ENCODE assay signal across 27 cellular contexts in the genomic region with DNA sequence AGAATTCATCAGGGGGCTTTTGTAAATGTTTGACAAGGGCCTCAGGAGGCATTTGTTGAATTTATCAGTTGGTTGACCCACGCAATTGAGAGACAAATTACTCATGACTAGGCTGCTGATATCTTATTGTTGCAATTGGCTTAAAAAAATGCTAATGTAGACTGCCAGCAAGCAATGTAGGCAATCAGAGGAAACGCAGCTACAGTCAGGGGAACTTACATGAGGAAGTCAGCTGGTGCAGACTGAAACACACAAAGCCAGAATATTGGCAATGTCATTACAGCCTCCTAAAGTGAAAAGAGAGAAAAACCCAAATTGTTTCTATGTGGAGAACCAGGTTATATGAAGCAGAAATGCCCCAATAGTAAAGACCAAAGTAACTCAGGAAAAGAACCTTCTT.
"Had no signal": no experiment of that assay in that cellular context is flagged by ENCODE, and none has a peak within 500 bp of the region (broad histone marks: within the 10 kb centered on the region; RNA-seq: fewer than 3 reads in every experiment).

No MANE protein-coding gene starts in this region.

- H3K27ac Mint-ChIP-seq: activated naive CD4-positive, alpha-beta T cell treated with anti-CD3 and anti-CD28 coated beads, Interleukin-2, amount 10 ng/mL, durations not matched to agents 7 days and 5 days; activated naive CD8-positive, alpha-beta T cell treated with anti-CD3 and anti-CD28 coated beads, Interleukin-2, amount 10 ng/mL, durations not matched to agents 7 days and 5 days; activated T-cell treated with anti-CD3 and anti-CD28 coated beads, Interleukin-2, amount 50 U/mL, for 24 hours; natural killer cell treated with Interleukin-12 subunit alpha and Interleukin-12 subunit beta and Interleukin-15 and Interleukin-18, amount 100 ng/mL, for 72 hours; stimulated activated naive CD8-positive, alpha-beta T cell treated with anti-CD3 and anti-CD28 coated beads, Interleukin-15, Interleukin-2, amounts not matched to agents 100 ng/mL and 50 ng/mL, for 24 hours; type B pancreatic cell had no signal

- H3K4me3 Mint-ChIP-seq: activated naive CD4-positive, alpha-beta T cell treated with anti-CD3 and anti-CD28 coated beads, Interleukin-2, amount 10 ng/mL, durations not matched to agents 7 days and 5 days; activated naive CD8-positive, alpha-beta T cell treated with anti-CD3 and anti-CD28 coated beads, Interleukin-2, amount 10 ng/mL, durations not matched to agents 7 days and 5 days; activated T-cell treated with anti-CD3 and anti-CD28 coated beads, Interleukin-2, amount 50 U/mL, for 24 hours; natural killer cell treated with Interleukin-12 subunit alpha and Interleukin-12 subunit beta and Interleukin-15 and Interleukin-18, amount 100 ng/mL, for 72 hours; stimulated activated naive CD8-positive, alpha-beta T cell treated with anti-CD3 and anti-CD28 coated beads, Interleukin-15, Interleukin-2, amounts not matched to agents 100 ng/mL and 50 ng/mL, for 24 hours; type B pancreatic cell had no signal

- H3K4me3 ChIP-seq: coronary artery, dorsolateral prefrontal cortex, gastrocnemius medialis, heart left ventricle, left ventricle myocardium inferior, lung, mucosa of descending colon, skin epidermis, uterus had no signal

- H3K27me3 ChIP-seq: brain microvascular endothelial cell, dorsolateral prefrontal cortex, gastrocnemius medialis, heart left ventricle, uterus had no signal

- H3K4me1 Mint-ChIP-seq: activated naive CD4-positive, alpha-beta T cell treated with anti-CD3 and anti-CD28 coated beads, Interleukin-2, amount 10 ng/mL, durations not matched to agents 7 days and 5 days; activated naive CD8-positive, alpha-beta T cell treated with anti-CD3 and anti-CD28 coated beads, Interleukin-2, amount 10 ng/mL, durations not matched to agents 7 days and 5 days had no signal

- H3K27me3 Mint-ChIP-seq: activated naive CD4-positive, alpha-beta T cell treated with anti-CD3 and anti-CD28 coated beads, Interleukin-2, amount 10 ng/mL, durations not matched to agents 7 days and 5 days; activated naive CD8-positive, alpha-beta T cell treated with anti-CD3 and anti-CD28 coated beads, Interleukin-2, amount 10 ng/mL, durations not matched to agents 7 days and 5 days; activated T-cell treated with anti-CD3 and anti-CD28 coated beads, Interleukin-2, amount 50 U/mL, for 24 hours; natural killer cell treated with Interleukin-12 subunit alpha and Interleukin-12 subunit beta and Interleukin-15 and Interleukin-18, amount 100 ng/mL, for 72 hours; stimulated activated naive CD8-positive, alpha-beta T cell treated with anti-CD3 and anti-CD28 coated beads, Interleukin-15, Interleukin-2, amounts not matched to agents 100 ng/mL and 50 ng/mL, for 24 hours; type B pancreatic cell had no signal

- H3K36me3 Mint-ChIP-seq: activated naive CD4-positive, alpha-beta T cell treated with anti-CD3 and anti-CD28 coated beads, Interleukin-2, amount 10 ng/mL, durations not matched to agents 7 days and 5 days; activated naive CD8-positive, alpha-beta T cell treated with anti-CD3 and anti-CD28 coated beads, Interleukin-2, amount 10 ng/mL, durations not matched to agents 7 days and 5 days; natural killer cell treated with Interleukin-12 subunit alpha and Interleukin-12 subunit beta and Interleukin-15 and Interleukin-18, amount 100 ng/mL, for 72 hours; type B pancreatic cell had no signal

- DNase-seq: activated CD4-positive, alpha-beta T cell treated with anti-CD3 and anti-CD28 coated beads for 48 hours; activated CD4-positive, alpha-beta T cell treated with anti-CD3 and anti-CD28 coated beads, Interleukin-2, amount 50 U/mL, for 48 hours; activated CD8-positive, alpha-beta memory T cell treated with anti-CD3 and anti-CD28 coated beads, Interleukin-2, amount 50 U/mL, for 48 hours; activated gamma-delta T cell; activated naive CD4-positive, alpha-beta T cell treated with anti-CD3 and anti-CD28 coated beads, Interleukin-2, amount 10 ng/mL, durations not matched to agents 7 days and 5 days; activated naive CD8-positive, alpha-beta T cell treated with anti-CD3 and anti-CD28 coated beads, Interleukin-2, amount 10 ng/mL, durations not matched to agents 7 days and 5 days; activated T-cell treated with anti-CD3 and anti-CD28 coated beads, Interleukin-2, amount 50 U/mL, for 24 hours; brain microvascular endothelial cell; dorsolateral prefrontal cortex; effector memory CD4-positive, alpha-beta T cell; gastrocnemius medialis; heart left ventricle; left ventricle myocardium inferior; mucosa of descending colon; stimulated activated CD4-positive, alpha-beta T cell treated with anti-CD3 and anti-CD28 coated beads, Interleukin-12 subunit alpha, Interleukin-12 subunit beta, amount 100 ng/mL, for 4 hours; stimulated activated CD4-positive, alpha-beta T cell treated with anti-CD3 and anti-CD28 coated beads, Interleukin-4, amount 100 ng/mL, for 1 hour; substantia nigra; uterus had no signal

- H3K27ac ChIP-seq: brain microvascular endothelial cell, coronary artery, dorsolateral prefrontal cortex, gastrocnemius medialis, heart left ventricle, left ventricle myocardium inferior, skin epidermis, uterus, VCaP had no signal

- ATAC-seq: activated CD4-positive, CD25-positive, alpha-beta regulatory T cell treated with anti-CD3 and anti-CD28 coated beads, Interleukin-2, amount 50 U/mL, for 24 hours; gastrocnemius medialis; heart left ventricle; mucosa of descending colon; natural killer cell treated with Interleukin-12 subunit alpha and Interleukin-12 subunit beta and Interleukin-15 and Interleukin-18, amount 100 ng/mL, for 72 hours; sciatic nerve had no signal

- H3K4me1 ChIP-seq: gastrocnemius medialis, heart left ventricle, left ventricle myocardium inferior, uterus had no signal

- H3K9me3 Mint-ChIP-seq: activated naive CD4-positive, alpha-beta T cell treated with anti-CD3 and anti-CD28 coated beads, Interleukin-2, amount 10 ng/mL, durations not matched to agents 7 days and 5 days; activated naive CD8-positive, alpha-beta T cell treated with anti-CD3 and anti-CD28 coated beads, Interleukin-2, amount 10 ng/mL, durations not matched to agents 7 days and 5 days; activated T-cell treated with anti-CD3 and anti-CD28 coated beads, Interleukin-2, amount 50 U/mL, for 24 hours; natural killer cell treated with Interleukin-12 subunit alpha and Interleukin-12 subunit beta and Interleukin-15 and Interleukin-18, amount 100 ng/mL, for 72 hours; stimulated activated naive CD8-positive, alpha-beta T cell treated with anti-CD3 and anti-CD28 coated beads, Interleukin-15, Interleukin-2, amounts not matched to agents 100 ng/mL and 50 ng/mL, for 24 hours; type B pancreatic cell had no signal
